17 cellular contexts compared by ENCODE assay signal in genomic region chr22:27797793-27798525, GRCh38. TPM values are rescaled to one million over a fixed set of nuclear protein-coding genes. Genes with fewer than 3 reads are reported as not detected.
DNase-seq lines count a peak whose midpoint lies in the region; ATAC-seq, FAIRE-seq and TF ChIP-seq lines count a peak whose summit lies in the region.
"Had no signal": no experiment of that assay in that cellular context is flagged by ENCODE, and none has a peak within 500 bp of the region (broad histone marks: within the 10 kb centered on the region; RNA-seq: fewer than 3 reads in every experiment).

No MANE protein-coding gene starts in this region.

- peak overlapping the region; percentile 36; the same call in 1 of the 2 replicates for H3K9ac ChIP-seq in ES-I3 (ENCODE audit: low read depth, low read length)
- H3K9ac ChIP-seq: GM23248 had no signal

- H3K4me3 Mint-ChIP-seq in brain (peak overlapping the region; percentile 31 to 95 (median 66)), osteocyte (ENCODE audit: unreplicated experiment) (peak overlapping the region; percentile 91), Caco-2 (ENCODE audit: unreplicated experiment) (no peak overlapping the region)

- H3K36me3 Mint-ChIP-seq in brain: peaks cover 16% of the 10 kb centered on the region
- H3K36me3 Mint-ChIP-seq in osteocyte (ENCODE audit: unreplicated experiment): peaks cover 40% of the 10 kb centered on the region
- no peaks in the 10 kb centered on the region for H3K36me3 Mint-ChIP-seq in Caco-2 (ENCODE audit: insufficient read depth, unreplicated experiment)

- FAIRE-seq in D721Med (lab: Jason Lieb, UNC): no peak

- H3K27me3 Mint-ChIP-seq in brain (peaks cover 12% of the 10 kb centered on the region), osteocyte (ENCODE audit: unreplicated experiment) (no peaks in the 10 kb centered on the region), Caco-2 (ENCODE audit: insufficient read depth, unreplicated experiment) (peaks cover 2% of the 10 kb centered on the region)

- H3K4me3 ChIP-seq in left ventricle myocardium inferior (peak overlapping the region; percentile 92), Caco-2 (ENCODE audit: low read depth, low read length) (no peak overlapping the region)
- H3K4me3 ChIP-seq: skin epidermis had no signal

- H3K4me1 Mint-ChIP-seq in brain (peaks cover 53% of the 10 kb centered on the region), osteocyte (ENCODE audit: unreplicated experiment) (peaks cover 51% of the 10 kb centered on the region), Caco-2 (ENCODE audit: low read depth, unreplicated experiment) (no peaks in the 10 kb centered on the region)

- DNase-seq in left ventricle myocardium inferior (no peak), osteocyte (ENCODE audit: extremely low spot score, unreplicated experiment) (no peak), Caco-2 (no peak), D721Med (ENCODE audit: insufficient read length, low spot score) (no peak)
- DNase-seq: activated CD4-positive, alpha-beta T cell treated with anti-CD3 and anti-CD28 coated beads, Interleukin-2, amount 50 U/mL, for 4 hours; activated T-cell treated with anti-CD3 and anti-CD28 coated beads, Interleukin-2, amount 50 U/mL, for 72 hours; foreskin fibroblast; GM23248; NCI-H2081 treated with DMSO at 0.1 percent for 48 hours; NCI-H524 treated with DMSO at 0.1 percent for 48 hours had no signal

- H3K4me1 ChIP-seq in ES-I3 (ENCODE audit: insufficient read depth, low read length) (peaks cover 32% of the 10 kb centered on the region), left ventricle myocardium inferior (peaks cover 89% of the 10 kb centered on the region), Caco-2 (no peaks in the 10 kb centered on the region)

- no TSS peak for BruUV-seq in Caco-2 (replicated peaks; lab: Mats Ljungman, UMichigan)

- POLR2A ChIA-PET in Caco-2 (lab: Charles Lee): no interaction called here

- H3K27ac Mint-ChIP-seq in brain (peak overlapping the region in 1 of 5 experiments; percentile 85), osteocyte (ENCODE audit: unreplicated experiment) (no peak overlapping the region), Caco-2 (ENCODE audit: unreplicated experiment) (no peak overlapping the region)
- H3K27ac Mint-ChIP-seq: activated T-cell treated with anti-CD3 and anti-CD28 coated beads, Interleukin-2, amount 50 U/mL, for 72 hours had no signal

- H3K9me3 ChIP-seq in ES-I3 (ENCODE audit: control insufficient read depth, insufficient read depth, low read length): no peaks in the 10 kb centered on the region; the same call in 1 of the 2 replicates
- no peaks in the 10 kb centered on the region for H3K9me3 ChIP-seq in left ventricle myocardium inferior (replicated peaks)
- no peaks in the 10 kb centered on the region for H3K9me3 ChIP-seq in Caco-2
- H3K9me3 ChIP-seq: neutrophil had no signal

- H3K36me3 ChIP-seq in ES-I3 (ENCODE audit: insufficient read depth, low read length) (no peaks in the 10 kb centered on the region), left ventricle myocardium inferior (peaks cover 17% of the 10 kb centered on the region), Caco-2 (ENCODE audit: control insufficient read depth, insufficient read depth, low read length) (no peaks in the 10 kb centered on the region)
- H3K36me3 ChIP-seq: neutrophil had no signal

- no peak for ATAC-seq in HG03565 (IDR thresholded peaks at IDR 0.05; ENCODE audit: unreplicated experiment)
- ATAC-seq in HG03039 (IDR thresholded peaks at IDR 0.05; ENCODE audit: unreplicated experiment): no peak
- ATAC-seq: activated T-cell treated with anti-CD3 and anti-CD28 coated beads, Interleukin-2, amount 50 U/mL, for 72 hours; SK-N-SH treated with all-trans-retinoic acid at 6 μM for 48 hours had no signal

- H3K9me3 Mint-ChIP-seq in brain (peaks cover 0 to 10% (median 2%) of the 10 kb centered on the region in 5 experiments), osteocyte (ENCODE audit: unreplicated experiment) (no peaks in the 10 kb centered on the region), Caco-2 (ENCODE audit: unreplicated experiment) (no peaks in the 10 kb centered on the region)
- H3K9me3 Mint-ChIP-seq: activated T-cell treated with anti-CD3 and anti-CD28 coated beads, Interleukin-2, amount 50 U/mL, for 72 hours had no signal

- CTCF ChIA-PET in Caco-2 (lab: Charles Lee): no interaction called here

- H3K27ac ChIP-seq in left ventricle myocardium inferior (replicated peaks): peak overlapping the region; percentile 93
- H3K27ac ChIP-seq: GM23248, neutrophil had no signal

- H3K27me3 ChIP-seq in left ventricle myocardium inferior (ENCODE audit: low read depth) (peaks cover 49% of the 10 kb centered on the region), Caco-2 (replicated peaks; ENCODE audit: control insufficient read depth, insufficient read depth, low read length) (peaks cover 2% of the 10 kb centered on the region)

- intact Hi-C loops in left ventricle myocardium inferior (cut with micrococcal nuclease) (loop anchor here (10.0 kb wide), 1 partner anchor 133 kb away; no protein-coding TSS in a partner anchor), Caco-2 (cut with micrococcal nuclease; ENCODE audit: unreplicated experiment) (no loop called here)

- TF ChIP-seq CTCF in brain (conservative IDR thresholded peaks at IDR 0.05) (no peak), left ventricle myocardium inferior (IDR thresholded peaks at IDR 0.05; ENCODE audit: borderline replicate concordance) (no peak), osteocyte (IDR thresholded peaks at IDR 0.05) (no peak), Caco-2 (IDR thresholded peaks at IDR 0.05; ENCODE audit: insufficient read depth in 1 of 2, low read depth in 1 of 2, low read length in 1 of 2, severe bottlenecking in 1 of 2, unreplicated experiment in 1 of 2) (no peak), D721Med (IDR thresholded peaks at IDR 0.05; ENCODE audit: insufficient read depth, missing control alignments) (no peak)

RNA-seq across cellular contexts. Expression of gene MN1, which starts 3.6 kb away (rescaled TPM):
- 1.7 TPM for polyA plus RNA-seq in brain (ENCODE audit: insufficient read depth, low read depth, low replicate concordance)
- 7.7 TPM for total RNA-seq in left ventricle myocardium inferior
- 145 and 153 TPM in 2 replicates for total RNA-seq in osteocyte
- total RNA-seq in Caco-2 (2022): 0.32 and 0.44 TPM in 2 replicates

Comparison
In these comparisons a context has a peak if more than half of its experiments do, and no peak if none do; other contexts are left out.
1. RNA of gene MN1, which starts 3.6 kb away (total RNA-seq): 145 to 153 TPM in osteocyte; 7.7 TPM in left ventricle myocardium inferior (single experiment) and 0.32 to 0.44 TPM in Caco-2; every median in the first group is over 10 times any median in the second.